Comparison of ENCODE assay signal across 12 cellular contexts in genomic region chr1:11335417-11336070, GRCh38.
DNase-seq lines count a peak whose midpoint lies in the region; ATAC-seq and TF ChIP-seq lines count a peak whose summit lies in the region.
"Had no signal": no experiment of that assay in that cellular context is flagged by ENCODE, and none has a peak within 500 bp of the region (broad histone marks: within the 10 kb centered on the region; RNA-seq: fewer than 3 reads in every experiment).

No MANE protein-coding gene starts in this region.

- H3K27ac ChIP-seq in naive thymus-derived CD4-positive, alpha-beta T cell (ENCODE audit: low read depth, low read length): no peak overlapping the region
- no peak overlapping the region for H3K27ac ChIP-seq in prostate gland

- H3K4me3 ChIP-seq in naive thymus-derived CD4-positive, alpha-beta T cell (ENCODE audit: low read length): no peak overlapping the region
- H3K4me3 ChIP-seq in prostate gland (no peak overlapping the region), mucosa of descending colon (no peak overlapping the region), Caco-2 (ENCODE audit: low read depth, low read length) (no peak overlapping the region)
- H3K4me3 ChIP-seq: smooth muscle cell had no signal

- BruUV-seq in Caco-2 (replicated peaks; lab: Mats Ljungman, UMichigan): no TSS peak

- H3K27me3 ChIP-seq in naive thymus-derived CD4-positive, alpha-beta T cell (ENCODE audit: control insufficient read depth in 2 of 2, insufficient read depth in 2 of 2, low read length in 2 of 2): no peaks in the 10 kb centered on the region
- H3K27me3 ChIP-seq in prostate gland (replicated peaks; ENCODE audit: insufficient read depth) (no peaks in the 10 kb centered on the region), Caco-2 (replicated peaks; ENCODE audit: control insufficient read depth, insufficient read depth, low read length) (no peaks in the 10 kb centered on the region)

- peaks cover 0 to 5% of the 10 kb centered on the region in 2 donors for H3K4me1 ChIP-seq in naive thymus-derived CD4-positive, alpha-beta T cell (ENCODE audit: control insufficient read depth in 2 of 2, insufficient read depth in 2 of 2, low read length in 2 of 2)
- no peaks in the 10 kb centered on the region for H3K4me1 ChIP-seq in prostate gland (replicated peaks)
- H3K4me1 ChIP-seq in mucosa of descending colon (ENCODE audit: low read depth): no peaks in the 10 kb centered on the region
- H3K4me1 ChIP-seq in Caco-2: no peaks in the 10 kb centered on the region

- H3K36me3 ChIP-seq in naive thymus-derived CD4-positive, alpha-beta T cell (ENCODE audit: control insufficient read depth in 2 of 3, insufficient read depth in 3 of 3, low read length in 3 of 3): no peaks in the 10 kb centered on the region
- H3K36me3 ChIP-seq in prostate gland (no peaks in the 10 kb centered on the region), mucosa of descending colon (ENCODE audit: low read depth) (no peaks in the 10 kb centered on the region), Caco-2 (ENCODE audit: control insufficient read depth, insufficient read depth, low read length) (no peaks in the 10 kb centered on the region)

- DNase-seq in naive thymus-derived CD4-positive, alpha-beta T cell: no peak
- DNase-seq in prostate gland (ENCODE audit: low spot score) (no peak), mucosa of descending colon (no peak), Caco-2 (no peak), ecto neural progenitor cell (ENCODE audit: low spot score) (no peak)
- DNase-seq: cerebellar nuclear complex, NCI-H526, SW 1271 had no signal

- ATAC-seq in GM18858 (IDR thresholded peaks at IDR 0.05; ENCODE audit: unreplicated experiment): peak; percentile 74
- ATAC-seq in GM21529 (IDR thresholded peaks at IDR 0.05; ENCODE audit: unreplicated experiment): peak; percentile 89
- ATAC-seq in HG03139 (IDR thresholded peaks at IDR 0.05; ENCODE audit: unreplicated experiment): peak; percentile 59
- ATAC-seq in naive thymus-derived CD4-positive, alpha-beta T cell: peak; percentile 79
- no peak for ATAC-seq in mucosa of descending colon

- CTCF ChIA-PET in naive thymus-derived CD4-positive, alpha-beta T cell (lab: Charles Lee): interaction anchor here (0.9 to 1.2 kb wide), 2 partner anchors 14 to 308 kb away, joined by 4 read pairs; no protein-coding TSS in a partner anchor
- CTCF ChIA-PET in Caco-2 (lab: Charles Lee): no interaction called here

- POLR2A ChIA-PET in naive thymus-derived CD4-positive, alpha-beta T cell (lab: Charles Lee): no interaction called here
- POLR2A ChIA-PET in Caco-2 (lab: Charles Lee): no interaction called here

- peaks cover 0 to 27% (median 10%) of the 10 kb centered on the region in 5 donors for H3K27me3 Mint-ChIP-seq in naive thymus-derived CD4-positive, alpha-beta T cell
- peaks cover 3% of the 10 kb centered on the region for H3K27me3 Mint-ChIP-seq in Caco-2 (ENCODE audit: insufficient read depth, unreplicated experiment)

- H3K4me1 Mint-ChIP-seq in naive thymus-derived CD4-positive, alpha-beta T cell: peaks cover 5 to 27% (median 18%) of the 10 kb centered on the region in 7 donors
- peaks cover 16% of the 10 kb centered on the region for H3K4me1 Mint-ChIP-seq in Caco-2 (ENCODE audit: low read depth, unreplicated experiment)

- no peak overlapping the region for H3K4me3 Mint-ChIP-seq in naive thymus-derived CD4-positive, alpha-beta T cell
- H3K4me3 Mint-ChIP-seq in Caco-2 (ENCODE audit: unreplicated experiment): no peak overlapping the region

- WGBS in prostate gland: 89% methylated on average over 7 of the region's 7 CpGs

- TF ChIP-seq CTCF in prostate gland (IDR thresholded peaks at IDR 0.05): no peak
- TF ChIP-seq CTCF in mucosa of descending colon (IDR thresholded peaks at IDR 0.05): no peak
- no peak for TF ChIP-seq CTCF in Caco-2 (IDR thresholded peaks at IDR 0.05; ENCODE audit: insufficient read depth in 1 of 2, low read depth in 1 of 2, low read length in 1 of 2, severe bottlenecking in 1 of 2, unreplicated experiment in 1 of 2)

- H3K9me3 Mint-ChIP-seq in naive thymus-derived CD4-positive, alpha-beta T cell: no peaks in the 10 kb centered on the region
- no peaks in the 10 kb centered on the region for H3K9me3 Mint-ChIP-seq in Caco-2 (ENCODE audit: unreplicated experiment)

- H3K36me3 Mint-ChIP-seq in naive thymus-derived CD4-positive, alpha-beta T cell: no peaks in the 10 kb centered on the region
- no peaks in the 10 kb centered on the region for H3K36me3 Mint-ChIP-seq in Caco-2 (ENCODE audit: insufficient read depth, unreplicated experiment)

- intact Hi-C loops in naive thymus-derived CD4-positive, alpha-beta T cell (cut with micrococcal nuclease): loop anchor here (5.0 to 10.0 kb wide), 2 partner anchors 298 to 379 kb away; no protein-coding TSS in a partner anchor
- intact Hi-C loops in prostate gland (cut with DNase I) (no loop called here), mucosa of descending colon (cut with DNase I, micrococcal nuclease) (no loop called here), Caco-2 (cut with micrococcal nuclease; ENCODE audit: unreplicated experiment) (no loop called here)

- no peak for TF ChIP-seq POLR2A in prostate gland (IDR thresholded peaks at IDR 0.05)

- H3K9me3 ChIP-seq in naive thymus-derived CD4-positive, alpha-beta T cell (ENCODE audit: control insufficient read depth in 2 of 3, low read length in 3 of 3): no peaks in the 10 kb centered on the region
- H3K9me3 ChIP-seq in prostate gland: no peaks in the 10 kb centered on the region
- H3K9me3 ChIP-seq in mucosa of descending colon: no peaks in the 10 kb centered on the region
- H3K9me3 ChIP-seq in Caco-2: no peaks in the 10 kb centered on the region

- peak overlapping the region in 1 of 9 donors; percentile 58 for H3K27ac Mint-ChIP-seq in naive thymus-derived CD4-positive, alpha-beta T cell
- H3K27ac Mint-ChIP-seq in Caco-2 (ENCODE audit: unreplicated experiment): no peak overlapping the region

Comparison
In these comparisons a context has a peak if more than half of its experiments do, and no peak if none do; other contexts are left out.
1. intact Hi-C loops: an anchor here in naive thymus-derived CD4-positive, alpha-beta T cell (5.0 to 10.0 kb wide); none called in prostate gland, mucosa of descending colon and Caco-2.